ENCODE assay signal across 12 cellular contexts in genomic region chr14:20440882-20441281, GRCh38. TPM values are rescaled to one million over a fixed set of nuclear protein-coding genes. Genes with fewer than 3 reads are reported as not detected.
DNase-seq lines count a peak whose midpoint lies in the region; ATAC-seq and TF ChIP-seq lines count a peak whose summit lies in the region.
"Had no signal": no experiment of that assay in that cellular context is flagged by ENCODE, and none has a peak within 500 bp of the region (broad histone marks: within the 10 kb centered on the region; RNA-seq: fewer than 3 reads in every experiment).

No MANE protein-coding gene starts in this region.

- POLR2A ChIA-PET in CD8-positive, alpha-beta T cell (lab: Charles Lee) = interaction anchor here (0.8 to 1.8 kb wide), 4 partner anchors 11 to 97 kb away, joined by 3 to 5 read pairs (median 4); partner anchors contain the start of genes PARP2 and PIP4P1

- peak overlapping the region; percentile 54 for H3K4me3 ChIP-seq in CD8-positive, alpha-beta T cell (ENCODE audit: low read depth, low read length)
- no peak overlapping the region for H3K4me3 ChIP-seq in fibroblast of mammary gland (ENCODE audit: control insufficient read depth, low read depth, low read length)
- H3K4me3 ChIP-seq: uterus had no signal

- peak in 6 of 7 experiments; percentile 10 to 64 (median 33) for DNase-seq in CD8-positive, alpha-beta T cell
- no peak for DNase-seq in T-helper 2 cell treated with Interferon-gamma antibody and Interleukin-4, amounts not matched to agents 5 μg/mL and 100 μg/mL, for 36 hours (ENCODE audit: low spot score)
- DNase-seq in fibroblast of mammary gland (ENCODE audit: low read depth) (peak; percentile 16), NCI-H2081 treated with DMSO at 0.1 percent for 48 hours (lab: John Stamatoyannopoulos, UW) (no peak), nephron progenitor cell (no peak)
- DNase-seq: glutamatergic neuron, NCI-H146, uterus had no signal

- H3K9me3 ChIP-seq in CD8-positive, alpha-beta T cell (ENCODE audit: low read length) = no peaks in the 10 kb centered on the region
- H3K9me3 ChIP-seq: uterus had no signal

- H3K4me1 Mint-ChIP-seq in CD8-positive, alpha-beta T cell (ENCODE audit: low read depth) = peaks cover 25% of the 10 kb centered on the region
- peaks cover 13% of the 10 kb centered on the region for H3K4me1 Mint-ChIP-seq in T-helper 2 cell treated with Interferon-gamma antibody and Interleukin-4, amounts not matched to agents 5 μg/mL and 100 μg/mL, for 36 hours (ENCODE audit: low read depth)
- peaks cover 8% of the 10 kb centered on the region for H3K4me1 Mint-ChIP-seq in nephron progenitor cell
- H3K4me1 Mint-ChIP-seq: brain had no signal

- H3K4me1 ChIP-seq in CD8-positive, alpha-beta T cell (ENCODE audit: insufficient read depth, low read length) = peaks cover 23% of the 10 kb centered on the region
- H3K4me1 ChIP-seq: uterus had no signal

- H3K4me3 Mint-ChIP-seq in CD8-positive, alpha-beta T cell = peak overlapping the region; percentile 73
- peak overlapping the region; percentile 24 for H3K4me3 Mint-ChIP-seq in T-helper 2 cell treated with Interferon-gamma antibody and Interleukin-4, amounts not matched to agents 5 μg/mL and 100 μg/mL, for 36 hours
- H3K4me3 Mint-ChIP-seq in nephron progenitor cell = no peak overlapping the region
- H3K4me3 Mint-ChIP-seq: brain had no signal

- peak overlapping the region; percentile 54 for H3K27ac ChIP-seq in CD8-positive, alpha-beta T cell (ENCODE audit: low read depth, low read length)
- H3K27ac ChIP-seq: uterus had no signal

- intact Hi-C loops in CD8-positive, alpha-beta T cell (cut with DNase I, micrococcal nuclease) = loop anchor here in 1 of 2 experiments (2.0 kb wide), 2 partner anchors 14 to 28 kb away; partner anchors contain the start of genes APEX1, OSGEP and TEP1

- ATAC-seq in CD8-positive, alpha-beta T cell = peak; percentile 99
- peak; percentile 67 for ATAC-seq in GM21528 (IDR thresholded peaks at IDR 0.05; ENCODE audit: low FRiP score, unreplicated experiment)
- ATAC-seq in GM18873 (IDR thresholded peaks at IDR 0.05; ENCODE audit: low FRiP score, unreplicated experiment) = no peak
- ATAC-seq in HG03439 (IDR thresholded peaks at IDR 0.05; ENCODE audit: unreplicated experiment) = no peak

- no peaks in the 10 kb centered on the region for H3K27me3 ChIP-seq in CD8-positive, alpha-beta T cell (ENCODE audit: insufficient read depth, low read length)
- H3K27me3 ChIP-seq: uterus had no signal

- TF ChIP-seq CTCF in CD8-positive, alpha-beta T cell (IDR thresholded peaks at IDR 0.05) = no peak
- no peak for TF ChIP-seq CTCF in fibroblast of mammary gland (conservative IDR thresholded peaks at IDR 0.05; ENCODE audit: control insufficient read depth, insufficient read depth, low read depth, low read length)
- TF ChIP-seq CTCF in nephron progenitor cell (IDR thresholded peaks at IDR 0.05) = no peak

- H3K27me3 Mint-ChIP-seq in CD8-positive, alpha-beta T cell (ENCODE audit: low read depth) = no peaks in the 10 kb centered on the region
- H3K27me3 Mint-ChIP-seq in T-helper 2 cell treated with Interferon-gamma antibody and Interleukin-4, amounts not matched to agents 5 μg/mL and 100 μg/mL, for 36 hours (ENCODE audit: low read depth) = no peaks in the 10 kb centered on the region
- peaks cover 20% of the 10 kb centered on the region for H3K27me3 Mint-ChIP-seq in nephron progenitor cell (ENCODE audit: low read depth, poor library complexity)

- no peaks in the 10 kb centered on the region for H3K36me3 Mint-ChIP-seq in CD8-positive, alpha-beta T cell
- peaks cover 9% of the 10 kb centered on the region for H3K36me3 Mint-ChIP-seq in T-helper 2 cell treated with Interferon-gamma antibody and Interleukin-4, amounts not matched to agents 5 μg/mL and 100 μg/mL, for 36 hours (ENCODE audit: low read depth)
- H3K36me3 Mint-ChIP-seq in nephron progenitor cell (ENCODE audit: low read depth) = peaks cover 15% of the 10 kb centered on the region

- H3K27ac Mint-ChIP-seq in CD8-positive, alpha-beta T cell = peak overlapping the region; percentile 90
- H3K27ac Mint-ChIP-seq in T-helper 2 cell treated with Interferon-gamma antibody and Interleukin-4, amounts not matched to agents 5 μg/mL and 100 μg/mL, for 36 hours = peak overlapping the region; percentile 56
- no peak overlapping the region for H3K27ac Mint-ChIP-seq in nephron progenitor cell
- H3K27ac Mint-ChIP-seq: brain had no signal

- CTCF ChIA-PET in CD8-positive, alpha-beta T cell (lab: Charles Lee) = interaction anchor here (0.9 to 2.7 kb wide), 2 partner anchors 25 to 113 kb away, joined by 3 to 10 read pairs; no protein-coding TSS in a partner anchor

- no peaks in the 10 kb centered on the region for H3K9me3 Mint-ChIP-seq in CD8-positive, alpha-beta T cell
- no peaks in the 10 kb centered on the region for H3K9me3 Mint-ChIP-seq in T-helper 2 cell treated with Interferon-gamma antibody and Interleukin-4, amounts not matched to agents 5 μg/mL and 100 μg/mL, for 36 hours
- peaks cover 6% of the 10 kb centered on the region for H3K9me3 Mint-ChIP-seq in nephron progenitor cell

- no peaks in the 10 kb centered on the region for H3K36me3 ChIP-seq in CD8-positive, alpha-beta T cell (ENCODE audit: insufficient read depth, low read length)
- H3K36me3 ChIP-seq: uterus had no signal

RNA-seq across cellular contexts. Expression of gene KLHL33, which starts 4.9 kb away (rescaled TPM):
- under 1 TPM; 0.11 to 0.19 TPM for total RNA-seq in CD8-positive, alpha-beta T cell

RNA-seq across cellular contexts. Expression of gene OSGEP, which starts 13.7 kb away (rescaled TPM):
- total RNA-seq in CD8-positive, alpha-beta T cell = 10 to 100 TPM; 40.7 to 47.4 TPM

RNA-seq across cellular contexts. Expression of gene APEX1, which starts 14.1 kb away (rescaled TPM):
- 100 to 1,000 TPM; 120 to 123 TPM for total RNA-seq in CD8-positive, alpha-beta T cell

RNA-seq across cellular contexts. Expression of gene PIP4P1, which starts 20.4 kb away (rescaled TPM):
- total RNA-seq in CD8-positive, alpha-beta T cell = 100 to 1,000 TPM in 1 of 2 experiments, 10 to 100 TPM in 1; 87.7 to 105 TPM

RNA-seq across cellular contexts. Expression of gene TEP1, which starts 27.6 kb away (rescaled TPM):
- 10 to 100 TPM; 16.9 to 20.2 TPM for total RNA-seq in CD8-positive, alpha-beta T cell

Comparison
In these comparisons a context has a peak if more than half of its experiments do, and no peak if none do; other contexts are left out.
1. ATAC-seq: peak in CD8-positive, alpha-beta T cell (single experiment) and GM21528 (single experiment); none in GM18873 (single experiment) and HG03439 (single experiment).
2. DNase-seq: peak in CD8-positive, alpha-beta T cell (6 of 7) and fibroblast of mammary gland (single experiment); none in T-helper 2 cell treated with Interferon-gamma antibody and Interleukin-4, amounts not matched to agents 5 μg/mL and 100 μg/mL, for 36 hours (single experiment), NCI-H2081 treated with DMSO at 0.1 percent for 48 hours (single experiment) and nephron progenitor cell (single experiment).